ENCODE assay signal across 27 cellular contexts in the genomic region with DNA sequence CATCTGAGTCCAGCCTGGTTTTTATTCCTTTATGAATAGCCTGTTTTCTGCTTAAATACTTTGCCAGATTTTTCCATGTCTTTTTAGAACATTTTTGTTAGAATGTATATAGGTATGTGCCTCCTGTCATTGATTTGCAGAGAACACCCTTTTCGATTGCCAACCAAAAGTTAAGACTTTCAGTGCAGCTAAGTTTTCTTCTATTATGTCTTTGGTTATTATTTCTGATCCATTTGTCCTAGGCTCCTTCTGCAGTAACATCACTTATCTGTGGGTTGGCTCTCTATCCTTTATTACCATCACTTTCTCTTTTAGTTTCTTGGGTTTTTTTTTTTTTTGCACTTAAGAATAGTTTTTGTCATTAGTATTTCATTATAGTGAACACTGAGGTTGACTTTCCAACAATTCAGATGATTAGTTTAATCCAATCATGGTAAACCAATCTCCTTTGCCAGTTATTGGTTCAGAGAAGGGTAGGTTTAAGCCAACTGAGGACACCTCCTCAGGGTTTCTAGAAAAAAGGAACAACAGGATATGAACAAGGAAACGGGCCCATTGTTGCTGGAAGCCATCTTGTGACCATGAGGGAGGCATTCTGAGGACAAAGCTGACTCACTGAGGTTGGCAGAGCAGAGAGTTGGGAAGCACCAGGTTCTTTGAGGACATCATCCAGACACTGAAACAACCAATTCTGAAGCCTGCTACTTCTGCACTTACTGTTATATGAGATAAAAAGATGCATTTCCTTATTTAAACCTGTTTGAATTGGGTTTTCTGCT. TPM values are rescaled to one million over a fixed set of nuclear protein-coding genes. Genes with fewer than 3 reads are reported as not detected.
"Had no signal": no experiment of that assay in that cellular context is flagged by ENCODE, and none has a peak within 500 bp of the region (broad histone marks: within the 10 kb centered on the region; RNA-seq: fewer than 3 reads in every experiment).

No MANE protein-coding gene starts in this region.

- H3K36me3 ChIP-seq: colonic mucosa, ovary, thoracic aorta, vagina had no signal

- H3K27ac ChIP-seq: colonic mucosa, ovary, psoas muscle, thoracic aorta, vagina had no signal

- ATAC-seq: activated CD4-positive, alpha-beta T cell treated with anti-CD3 and anti-CD28 coated beads for 36 hours; activated T-cell treated with anti-CD3 and anti-CD28 coated beads, Interleukin-2, amount 50 U/mL, for 4 hours; left ventricle myocardium superior; psoas muscle; right cardiac atrium; WTC11 had no signal

- H3K27me3 ChIP-seq: colonic mucosa, ovary, vagina had no signal

- H3K9me3 ChIP-seq: colonic mucosa, vagina had no signal

- H3K4me1 ChIP-seq: colonic mucosa, vagina had no signal

- H3K4me3 ChIP-seq: colonic mucosa, ovary, psoas muscle, thoracic aorta, vagina had no signal

- FAIRE-seq: astrocyte, frontal cortex, TTC549 had no signal

- DNase-seq: activated CD4-positive, alpha-beta T cell treated with anti-CD3 and anti-CD28 coated beads for 36 hours; activated CD4-positive, alpha-beta T cell treated with anti-CD3 and anti-CD28 coated beads, Interleukin-2, amount 50 U/mL, for 48 hours; activated CD8-positive, alpha-beta memory T cell treated with anti-CD3 and anti-CD28 coated beads, Interleukin-2, amount 50 U/mL, for 48 hours; activated naive CD4-positive, alpha-beta T cell treated with Interleukin-2 at 50 U/mL for 16 hours; activated naive CD8-positive, alpha-beta T cell treated with anti-CD3 and anti-CD28 coated beads for 36 hours; activated T-cell treated with anti-CD3 and anti-CD28 coated beads, Interleukin-2, amount 50 U/mL, for 4 hours; colonic mucosa; endodermal cell; hypothalamus; left ventricle myocardium superior; midbrain; ovary; psoas muscle; right cardiac atrium; stimulated activated CD4-positive, alpha-beta T cell treated with anti-CD3 and anti-CD28 coated beads, Interleukin-4, amount 100 ng/mL, for 24 hours; stimulated activated naive CD4-positive, alpha-beta T cell treated with Interleukin-2 at 50 U/mL for 16 hours had no signal

RNA-seq across cellular contexts. Expression of a gene that starts 37.9 kb away (rescaled TPM):
- total RNA-seq: activated CD4-positive, alpha-beta T cell treated with anti-CD3 and anti-CD28 coated beads for 36 hours; activated CD8-positive, alpha-beta memory T cell treated with anti-CD3 and anti-CD28 coated beads for 36 hours; activated naive CD8-positive, alpha-beta T cell treated with anti-CD3 and anti-CD28 coated beads for 36 hours; activated T-cell treated with anti-CD3 and anti-CD28 coated beads, Interleukin-2, amount 50 U/mL, for 4 hours; activated T-helper 2 cell treated with anti-CD3 and anti-CD28 coated beads, Interferon-gamma antibody, Interleukin-2, Interleukin-4, amounts not matched to agents 10 μg/mL and 5 μg/mL and 100 μg/mL, durations not matched to agents 14 hours and 24 hours and 36 hours; colonic mucosa; fibroblast of lung; left ventricle myocardium superior; natural killer cell treated with Interleukin-12 subunit alpha and Interleukin-12 subunit beta and Interleukin-15 and Interleukin-18, amount 100 ng/mL, for 72 hours; ovary; psoas muscle; right cardiac atrium; thoracic aorta; vagina had no signal
- polyA plus RNA-seq: ovary, psoas muscle, right cardiac atrium had no signal

RNA-seq across cellular contexts. Expression of a gene that starts 58.1 kb away (rescaled TPM):
- total RNA-seq: activated CD4-positive, alpha-beta T cell treated with anti-CD3 and anti-CD28 coated beads for 36 hours; activated CD8-positive, alpha-beta memory T cell treated with anti-CD3 and anti-CD28 coated beads for 36 hours; activated naive CD8-positive, alpha-beta T cell treated with anti-CD3 and anti-CD28 coated beads for 36 hours; activated T-cell treated with anti-CD3 and anti-CD28 coated beads, Interleukin-2, amount 50 U/mL, for 4 hours; activated T-helper 2 cell treated with anti-CD3 and anti-CD28 coated beads, Interferon-gamma antibody, Interleukin-2, Interleukin-4, amounts not matched to agents 10 μg/mL and 5 μg/mL and 100 μg/mL, durations not matched to agents 14 hours and 24 hours and 36 hours; astrocyte; colonic mucosa; endodermal cell; epithelial cell of proximal tubule; fibroblast of lung; natural killer cell treated with Interleukin-12 subunit alpha and Interleukin-12 subunit beta and Interleukin-15 and Interleukin-18, amount 100 ng/mL, for 72 hours; ovary; thoracic aorta; vagina; WTC11 had no signal
- polyA plus RNA-seq: fibroblast of lung, ovary had no signal
